20 cellular contexts compared by ENCODE assay signal in the genomic region with DNA sequence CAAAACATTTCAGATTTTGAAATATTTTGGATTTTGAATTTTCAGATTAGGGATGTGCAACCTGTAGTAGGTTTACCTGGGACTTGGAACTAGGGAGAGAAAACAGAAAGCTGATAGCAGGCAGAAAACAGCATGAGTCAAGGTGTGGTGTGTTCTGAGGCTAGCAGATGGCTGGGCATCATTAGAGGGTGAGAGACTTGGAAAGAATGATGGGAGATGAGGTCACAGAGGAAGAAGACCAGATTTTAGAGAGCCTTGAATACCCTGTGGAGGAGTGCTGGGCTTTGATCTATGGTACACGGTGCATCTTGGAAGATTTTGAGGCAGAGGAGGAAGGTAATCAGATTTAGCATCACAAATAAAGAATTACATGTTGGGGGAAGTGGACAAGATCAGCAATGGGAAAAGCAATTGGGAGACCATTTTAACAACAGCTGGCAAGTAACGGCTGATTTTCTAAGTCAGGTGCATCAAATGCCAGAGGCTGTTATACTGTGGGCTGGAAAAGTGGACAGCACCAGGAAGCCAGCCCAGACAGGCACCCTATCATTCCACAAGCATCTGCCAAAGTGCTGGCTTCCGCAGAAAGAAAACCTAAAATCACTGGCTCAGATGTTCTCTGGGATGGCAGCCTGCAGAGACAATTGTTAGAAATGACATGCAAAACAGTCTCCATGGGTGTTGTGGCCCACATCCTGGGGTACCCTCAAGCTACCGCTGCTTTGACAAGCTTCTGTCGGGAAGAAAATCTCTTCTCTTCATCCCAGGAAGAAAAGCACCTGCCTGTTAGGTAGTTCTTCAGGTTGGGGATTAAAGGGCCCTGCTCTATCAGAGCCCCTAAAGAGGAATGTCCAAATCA. TPM values are rescaled to one million over a fixed set of nuclear protein-coding genes. Genes with fewer than 3 reads are reported as not detected.
DNase-seq lines count a peak whose midpoint lies in the region; ATAC-seq and TF ChIP-seq lines count a peak whose summit lies in the region.
"Had no signal": no experiment of that assay in that cellular context is flagged by ENCODE, and none has a peak within 500 bp of the region (broad histone marks: within the 10 kb centered on the region; RNA-seq: fewer than 3 reads in every experiment).

No MANE protein-coding gene starts in this region.

- no peak for ATAC-seq in GM18870 (IDR thresholded peaks at IDR 0.05; ENCODE audit: unreplicated experiment)

- H2AFZ ChIP-seq in osteoblast (ENCODE audit: low read length), result no peak overlapping the region
- H2AFZ ChIP-seq: GM23248 had no signal

- H3K4me3 ChIP-seq in fibroblast of mammary gland (ENCODE audit: control insufficient read depth, low read depth, low read length) (no peak overlapping the region), osteoblast (ENCODE audit: insufficient read depth, low read length) (no peak overlapping the region)
- H3K4me3 ChIP-seq: GM23248 had no signal

- H4K20me1 ChIP-seq in osteoblast (ENCODE audit: insufficient read depth, low read length), result no peaks in the 10 kb centered on the region

- no peaks in the 10 kb centered on the region for H3K79me2 ChIP-seq in osteoblast (ENCODE audit: insufficient read depth, low read length)

- no peaks in the 10 kb centered on the region for H3K9me3 ChIP-seq in osteoblast (ENCODE audit: low read depth, low read length)

- H3K27ac ChIP-seq in osteoblast (ENCODE audit: low read depth, low read length), result no peak overlapping the region
- H3K27ac ChIP-seq: 22Rv1, GM23248 had no signal

- no peak overlapping the region for H3K4me2 ChIP-seq in osteoblast (ENCODE audit: insufficient read depth, low read length)

- H3K27me3 ChIP-seq in osteoblast (ENCODE audit: insufficient read depth, low read length), result peaks cover 12% of the 10 kb centered on the region

- H3K36me3 ChIP-seq in osteoblast (ENCODE audit: insufficient read depth, low read length), result no peaks in the 10 kb centered on the region

- TF ChIP-seq CTCF in fibroblast of mammary gland (conservative IDR thresholded peaks at IDR 0.05; ENCODE audit: control insufficient read depth, insufficient read depth, low read depth, low read length) (no peak), osteoblast (IDR thresholded peaks at IDR 0.05; ENCODE audit: extremely low read depth, low read depth, low read length) (no peak)

- DNase-seq in NCI-H1694 (lab: John Stamatoyannopoulos, UW) (peak; percentile 21), NCI-H1694 treated with DMSO at 0.1 percent for 48 hours (lab: John Stamatoyannopoulos, UW) (no peak), NCI-H446 (lab: John Stamatoyannopoulos, UW) (peak; percentile 41 to 59), fibroblast of mammary gland (ENCODE audit: low read depth) (peak; percentile 17), osteoblast (ENCODE audit: insufficient read length, low spot score, missing footprints) (peak; percentile 18), NCI-H748 treated with DMSO at 0.1 percent for 48 hours (lab: John Stamatoyannopoulos, UW) (no peak)
- DNase-seq in central memory CD4-positive, alpha-beta T cell, result no peak
- DNase-seq: Calu3; CD4-positive, alpha-beta T cell; DMS79; GM23248; KBM-7; NCI-H1436 treated with DMSO at 0.1 percent for 48 hours; NCI-H2081 treated with DMSO at 0.1 percent for 48 hours; NCI-H226; NCI-H526 treated with DMSO at 0.1 percent for 48 hours had no signal

- no peaks in the 10 kb centered on the region for H3K4me1 ChIP-seq in osteoblast (ENCODE audit: insufficient read depth, low read length)

RNA-seq across cellular contexts. Expression of a gene that starts 30.9 kb away (rescaled TPM):
- total RNA-seq in osteoblast, result under 0.01 and 0.72 TPM in 2 replicates
- total RNA-seq: B cell; Calu3; CD4-positive, alpha-beta T cell; SK-MEL-5 had no signal

Comparison
In these comparisons a context has a peak if more than half of its experiments do, and no peak if none do; other contexts are left out.
1. DNase-seq: peak in NCI-H1694 (single experiment), NCI-H446 (2 of 2), fibroblast of mammary gland (single experiment) and osteoblast (single experiment); none in NCI-H1694 treated with DMSO at 0.1 percent for 48 hours (single experiment), central memory CD4-positive, alpha-beta T cell (single experiment) and NCI-H748 treated with DMSO at 0.1 percent for 48 hours (single experiment).